ENCODE assay signal across 28 cellular contexts in the genomic region with DNA sequence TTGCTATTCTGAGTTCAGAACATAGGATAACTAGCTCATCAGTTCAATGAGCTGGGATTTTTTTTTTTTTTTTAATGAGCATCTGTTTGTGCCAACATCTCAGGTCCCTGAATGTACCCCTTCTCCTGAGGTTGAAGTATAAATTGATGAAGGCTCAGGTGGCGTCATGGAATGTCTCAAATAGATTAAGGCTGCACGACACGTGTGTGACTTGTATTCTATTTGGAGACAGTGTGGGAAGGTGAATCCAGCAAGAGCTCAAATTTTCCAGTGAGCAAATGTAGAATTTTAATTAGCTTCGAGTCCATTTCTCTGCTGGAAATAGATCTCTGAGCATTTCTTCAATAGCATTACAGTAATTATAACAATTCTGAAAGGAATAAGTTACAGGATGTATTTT.
"Had no signal": no experiment of that assay in that cellular context is flagged by ENCODE, and none has a peak within 500 bp of the region (broad histone marks: within the 10 kb centered on the region; RNA-seq: fewer than 3 reads in every experiment).

No MANE protein-coding gene starts in this region.

- H3K36me3 ChIP-seq: stomach, suprapubic skin, thoracic aorta, thyroid gland, tibial artery, tibial nerve, transverse colon, upper lobe of left lung, upper lobe of right lung, uterus, vagina had no signal

- H3K9me3 ChIP-seq: stomach, suprapubic skin, testis, thoracic aorta, thyroid gland, tibial artery, tibial nerve, transverse colon, upper lobe of left lung, upper lobe of right lung, uterus, vagina had no signal

- DNase-seq: stimulated activated CD4-positive, alpha-beta T cell treated with anti-CD3 and anti-CD28 coated beads, Interleukin-2, amount 100 ng/mL, for 48 hours; stimulated activated CD4-positive, alpha-beta T cell treated with anti-CD3 and anti-CD28 coated beads, Interleukin-4, amount 100 ng/mL, for 1 hour; stimulated activated CD4-positive, alpha-beta T cell treated with anti-CD3 and anti-CD28 coated beads, Interleukin-4, amount 100 ng/mL, for 24 hours; stimulated activated CD4-positive, alpha-beta T cell treated with anti-CD3 and anti-CD28 coated beads, Interleukin-4, amount 100 ng/mL, for 4 hours; stimulated activated CD8-positive, alpha-beta memory T cell treated with anti-CD3 and anti-CD28 coated beads, Interleukin-4, amount 100 ng/mL, for 48 hours; stimulated activated naive B cell treated with anti-CD40 and anti-IgM and Interleukin-4, amounts not matched to agents 10 μg/mL and 1 μg/mL and 100 μg/mL, for 72 hours; stimulated activated naive CD4-positive, alpha-beta T cell; stimulated activated naive CD4-positive, alpha-beta T cell treated with Interleukin-2 at 50 U/mL for 16 hours; stimulated activated naive CD8-positive, alpha-beta T cell treated with anti-CD3 and anti-CD28 coated beads, Interleukin-15, amount 100 ng/mL, for 72 hours; stimulated activated naive CD8-positive, alpha-beta T cell treated with anti-CD3 and anti-CD28 coated beads, Interleukin-15, Interleukin-2, amounts not matched to agents 100 U/mL and 50 U/mL, for 24 hours; stomach; substantia nigra; testis; thyroid gland; tibial artery; transverse colon; trophoblast cell; upper lobe of left lung; upper lobe of right lung; uterus had no signal

- H3K4me1 Mint-ChIP-seq: stimulated activated effector memory CD8-positive, alpha-beta T cell treated with anti-CD3 and anti-CD28 coated beads, Interleukin-12 subunit alpha, Interleukin-12 subunit beta, amount 100 ng/mL, for 72 hours; stimulated activated memory B cell treated with anti-CD40 and anti-IgM and Interleukin-4, amounts not matched to agents 10 μg/mL and 1 μg/mL and 100 μg/mL, for 72 hours; stimulated activated naive B cell treated with anti-CD40 and anti-IgM and Interleukin-4, amounts not matched to agents 10 μg/mL and 1 μg/mL and 100 μg/mL, for 72 hours; stimulated activated naive CD8-positive, alpha-beta T cell treated with anti-CD3 and anti-CD28 coated beads, Interleukin-15, amount 100 ng/mL, for 72 hours had no signal

- H3K4me3 Mint-ChIP-seq: stimulated activated effector memory CD8-positive, alpha-beta T cell treated with anti-CD3 and anti-CD28 coated beads, Interleukin-12 subunit alpha, Interleukin-12 subunit beta, amount 100 ng/mL, for 72 hours; stimulated activated memory B cell treated with anti-CD40 and anti-IgM and Interleukin-4, amounts not matched to agents 10 μg/mL and 1 μg/mL and 100 μg/mL, for 72 hours; stimulated activated naive B cell treated with anti-CD40 and anti-IgM and Interleukin-4, amounts not matched to agents 10 μg/mL and 1 μg/mL and 100 μg/mL, for 72 hours; stimulated activated naive CD8-positive, alpha-beta T cell treated with anti-CD3 and anti-CD28 coated beads, Interleukin-15, amount 100 ng/mL, for 72 hours; stimulated activated naive CD8-positive, alpha-beta T cell treated with anti-CD3 and anti-CD28 coated beads, Interleukin-15, Interleukin-2, amounts not matched to agents 100 ng/mL and 50 ng/mL, for 24 hours; type B pancreatic cell had no signal

- H3K27ac ChIP-seq: stomach, suprapubic skin, testis, thoracic aorta, thyroid gland, tibial artery, tibial nerve, transverse colon, upper lobe of left lung, upper lobe of right lung, uterus, vagina had no signal

- H3K4me3 ChIP-seq: stomach, suprapubic skin, testis, thoracic aorta, thyroid gland, tibial artery, tibial nerve, transverse colon, upper lobe of left lung, upper lobe of right lung, uterus, vagina had no signal

- H3K27me3 ChIP-seq: stomach, suprapubic skin, testis, thyroid gland, tibial artery, tibial nerve, transverse colon, upper lobe of left lung, upper lobe of right lung, uterus, vagina had no signal

- H3K27ac Mint-ChIP-seq: stimulated activated effector memory CD8-positive, alpha-beta T cell treated with anti-CD3 and anti-CD28 coated beads, Interleukin-12 subunit alpha, Interleukin-12 subunit beta, amount 100 ng/mL, for 72 hours; stimulated activated memory B cell treated with anti-CD40 and anti-IgM and Interleukin-4, amounts not matched to agents 10 μg/mL and 1 μg/mL and 100 μg/mL, for 72 hours; stimulated activated naive B cell treated with anti-CD40 and anti-IgM and Interleukin-4, amounts not matched to agents 10 μg/mL and 1 μg/mL and 100 μg/mL, for 72 hours; stimulated activated naive CD8-positive, alpha-beta T cell treated with anti-CD3 and anti-CD28 coated beads, Interleukin-15, amount 100 ng/mL, for 72 hours; stimulated activated naive CD8-positive, alpha-beta T cell treated with anti-CD3 and anti-CD28 coated beads, Interleukin-15, Interleukin-2, amounts not matched to agents 100 ng/mL and 50 ng/mL, for 24 hours; type B pancreatic cell had no signal

- ATAC-seq: stimulated activated effector memory CD8-positive, alpha-beta T cell treated with anti-CD3 and anti-CD28 coated beads, Interleukin-12 subunit alpha, Interleukin-12 subunit beta, amount 100 ng/mL, for 72 hours; stimulated activated naive B cell treated with anti-CD40 and anti-IgM and Interleukin-4, amounts not matched to agents 10 μg/mL and 1 μg/mL and 100 μg/mL, for 72 hours; stimulated activated naive CD8-positive, alpha-beta T cell treated with anti-CD3 and anti-CD28 coated beads, Interleukin-15, amount 100 ng/mL, for 72 hours; stimulated activated naive CD8-positive, alpha-beta T cell treated with anti-CD3 and anti-CD28 coated beads, Interleukin-15, Interleukin-2, amounts not matched to agents 100 U/mL and 50 U/mL, for 24 hours; upper lobe of right lung had no signal

- H3K27me3 Mint-ChIP-seq: stimulated activated memory B cell treated with anti-CD40 and anti-IgM and Interleukin-4, amounts not matched to agents 10 μg/mL and 1 μg/mL and 100 μg/mL, for 72 hours had no signal

- H3K9me3 Mint-ChIP-seq: stimulated activated effector memory CD8-positive, alpha-beta T cell treated with anti-CD3 and anti-CD28 coated beads, Interleukin-12 subunit alpha, Interleukin-12 subunit beta, amount 100 ng/mL, for 72 hours; stimulated activated memory B cell treated with anti-CD40 and anti-IgM and Interleukin-4, amounts not matched to agents 10 μg/mL and 1 μg/mL and 100 μg/mL, for 72 hours; stimulated activated naive B cell treated with anti-CD40 and anti-IgM and Interleukin-4, amounts not matched to agents 10 μg/mL and 1 μg/mL and 100 μg/mL, for 72 hours; stimulated activated naive CD8-positive, alpha-beta T cell treated with anti-CD3 and anti-CD28 coated beads, Interleukin-15, amount 100 ng/mL, for 72 hours; stimulated activated naive CD8-positive, alpha-beta T cell treated with anti-CD3 and anti-CD28 coated beads, Interleukin-15, Interleukin-2, amounts not matched to agents 100 ng/mL and 50 ng/mL, for 24 hours; type B pancreatic cell had no signal

- H3K36me3 Mint-ChIP-seq: stimulated activated effector memory CD8-positive, alpha-beta T cell treated with anti-CD3 and anti-CD28 coated beads, Interleukin-12 subunit alpha, Interleukin-12 subunit beta, amount 100 ng/mL, for 72 hours; stimulated activated memory B cell treated with anti-CD40 and anti-IgM and Interleukin-4, amounts not matched to agents 10 μg/mL and 1 μg/mL and 100 μg/mL, for 72 hours; stimulated activated naive B cell treated with anti-CD40 and anti-IgM and Interleukin-4, amounts not matched to agents 10 μg/mL and 1 μg/mL and 100 μg/mL, for 72 hours; type B pancreatic cell had no signal
